ENCODE assay signal across 28 cellular contexts in genomic region chr22:43508489-43508888, GRCh38.
"Had no signal": no experiment of that assay in that cellular context is flagged by ENCODE, and none has a peak within 500 bp of the region (broad histone marks: within the 10 kb centered on the region; RNA-seq: fewer than 3 reads in every experiment).

No MANE protein-coding gene starts in this region.

- H3K4me1 Mint-ChIP-seq: endodermal cell had no signal

- H3K9me3 ChIP-seq: colonic mucosa, esophagus muscularis mucosa, esophagus squamous epithelium, gastrocnemius medialis, gastroesophageal sphincter, heart left ventricle, heart right ventricle had no signal

- H3K36me3 ChIP-seq: colonic mucosa, esophagus muscularis mucosa, esophagus squamous epithelium, gastrocnemius medialis, gastroesophageal sphincter, heart left ventricle, heart right ventricle had no signal

- ATAC-seq: effector memory CD8-positive, alpha-beta T cell; esophagus mucosa; foreskin keratinocyte; gastrocnemius medialis; gastroesophageal sphincter; heart left ventricle; heart right ventricle had no signal

- H3K4me3 ChIP-seq: colonic mucosa, coronary artery, dorsolateral prefrontal cortex, esophagus muscularis mucosa, esophagus squamous epithelium, gastrocnemius medialis, gastroesophageal sphincter, heart left ventricle, heart right ventricle had no signal

- H3K4me1 ChIP-seq: colonic mucosa, esophagus muscularis mucosa, esophagus squamous epithelium, foreskin keratinocyte, gastrocnemius medialis, gastroesophageal sphincter, heart left ventricle, heart right ventricle had no signal

- DNase-seq: colonic mucosa; cortex of kidney; dermis blood vessel endothelial cell; dorsolateral prefrontal cortex; effector CD4-positive, alpha-beta T cell; effector CD8-positive, alpha-beta T cell; effector memory CD4-positive, alpha-beta T cell; effector memory CD8-positive, alpha-beta T cell; endodermal cell; erythroblast; esophagus squamous epithelium; foreskin fibroblast; foreskin keratinocyte; foreskin melanocyte; gastrocnemius medialis; glutamatergic neuron; heart left ventricle; heart right ventricle had no signal

- H3K27ac ChIP-seq: colonic mucosa, coronary artery, dorsolateral prefrontal cortex, epithelial cell of prostate, esophagus muscularis mucosa, esophagus squamous epithelium, foreskin keratinocyte, gastrocnemius medialis, gastroesophageal sphincter, heart left ventricle, heart right ventricle had no signal

- H3K27me3 Mint-ChIP-seq: dendritic cell treated with granulocyte-macrophage colony-stimulating factor and Interleukin-4, amounts not matched to agents 40 ng/mL and 50 ng/mL, for 4 days had no signal

- H3K27me3 ChIP-seq: colonic mucosa, dorsolateral prefrontal cortex, foreskin keratinocyte, gastrocnemius medialis, heart left ventricle had no signal

- H3K27ac Mint-ChIP-seq: dendritic cell treated with granulocyte-macrophage colony-stimulating factor and Interleukin-4, amounts not matched to agents 40 ng/mL and 50 ng/mL, for 4 days; effector memory CD8-positive, alpha-beta T cell; endodermal cell had no signal

- FAIRE-seq: colon, endometrium, endothelial cell of umbilical vein, frontal cortex had no signal

- H3K9me3 Mint-ChIP-seq: dendritic cell treated with granulocyte-macrophage colony-stimulating factor and Interleukin-4, amounts not matched to agents 40 ng/mL and 50 ng/mL, for 4 days; effector memory CD8-positive, alpha-beta T cell; endodermal cell had no signal

- H3K4me3 Mint-ChIP-seq: dendritic cell treated with granulocyte-macrophage colony-stimulating factor and Interleukin-4, amounts not matched to agents 40 ng/mL and 50 ng/mL, for 4 days; effector memory CD8-positive, alpha-beta T cell; endodermal cell had no signal
